2 cellular contexts compared by ENCODE assay signal in the genomic region with DNA sequence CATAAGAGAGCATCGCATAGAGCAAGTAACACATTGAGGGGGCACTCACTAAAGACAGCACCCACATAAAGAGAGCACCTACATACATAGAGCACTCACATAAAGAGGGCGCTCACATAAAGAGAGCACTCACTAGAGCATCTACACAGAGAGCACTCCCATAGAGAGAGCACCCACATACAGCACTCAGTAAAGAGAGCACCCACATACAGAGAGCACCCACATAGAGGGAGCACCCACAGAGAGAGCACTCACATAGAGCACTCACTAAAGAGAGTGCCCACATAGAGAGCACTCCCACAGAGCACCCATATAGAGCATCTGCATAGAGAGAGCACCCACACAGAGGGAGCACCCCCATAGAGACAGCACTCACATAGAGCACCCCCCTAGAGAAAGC.
TF ChIP-seq lines count a peak whose summit lies in the region.

No MANE protein-coding gene starts in this region.

TF ChIP-seq in GM23338, 12 proteins besides CTCF, POLR2A, EP300 and RAD21 (continued from another document):
- TF ChIP-seq, protein P1, sequence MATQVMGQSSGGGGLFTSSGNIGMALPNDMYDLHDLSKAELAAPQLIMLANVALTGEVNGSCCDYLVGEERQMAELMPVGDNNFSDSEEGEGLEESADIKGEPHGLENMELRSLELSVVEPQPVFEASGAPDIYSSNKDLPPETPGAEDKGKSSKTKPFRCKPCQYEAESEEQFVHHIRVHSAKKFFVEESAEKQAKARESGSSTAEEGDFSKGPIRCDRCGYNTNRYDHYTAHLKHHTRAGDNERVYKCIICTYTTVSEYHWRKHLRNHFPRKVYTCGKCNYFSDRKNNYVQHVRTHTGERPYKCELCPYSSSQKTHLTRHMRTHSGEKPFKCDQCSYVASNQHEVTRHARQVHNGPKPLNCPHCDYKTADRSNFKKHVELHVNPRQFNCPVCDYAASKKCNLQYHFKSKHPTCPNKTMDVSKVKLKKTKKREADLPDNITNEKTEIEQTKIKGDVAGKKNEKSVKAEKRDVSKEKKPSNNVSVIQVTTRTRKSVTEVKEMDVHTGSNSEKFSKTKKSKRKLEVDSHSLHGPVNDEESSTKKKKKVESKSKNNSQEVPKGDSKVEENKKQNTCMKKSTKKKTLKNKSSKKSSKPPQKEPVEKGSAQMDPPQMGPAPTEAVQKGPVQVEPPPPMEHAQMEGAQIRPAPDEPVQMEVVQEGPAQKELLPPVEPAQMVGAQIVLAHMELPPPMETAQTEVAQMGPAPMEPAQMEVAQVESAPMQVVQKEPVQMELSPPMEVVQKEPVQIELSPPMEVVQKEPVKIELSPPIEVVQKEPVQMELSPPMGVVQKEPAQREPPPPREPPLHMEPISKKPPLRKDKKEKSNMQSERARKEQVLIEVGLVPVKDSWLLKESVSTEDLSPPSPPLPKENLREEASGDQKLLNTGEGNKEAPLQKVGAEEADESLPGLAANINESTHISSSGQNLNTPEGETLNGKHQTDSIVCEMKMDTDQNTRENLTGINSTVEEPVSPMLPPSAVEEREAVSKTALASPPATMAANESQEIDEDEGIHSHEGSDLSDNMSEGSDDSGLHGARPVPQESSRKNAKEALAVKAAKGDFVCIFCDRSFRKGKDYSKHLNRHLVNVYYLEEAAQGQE (IDR thresholded peaks at IDR 0.05; ENCODE audit: unreplicated experiment) = no peak
- TF ChIP-seq CREB1 (CRISPR knock-in tag; IDR thresholded peaks at IDR 0.05; ENCODE audit: low read depth) (no peak), ZNF331 (CRISPR knock-in tag; IDR thresholded peaks at IDR 0.05; ENCODE audit: low read depth) (no peak), JUNB (IDR thresholded peaks at IDR 0.05; ENCODE audit: unreplicated experiment) (no peak), EZH2 (IDR thresholded peaks at IDR 0.05; ENCODE audit: low read depth, unreplicated experiment) (no peak), EZH2phosphoT487 (IDR thresholded peaks at IDR 0.05; ENCODE audit: unreplicated experiment) (no peak)
- TF ChIP-seq, protein P2, sequence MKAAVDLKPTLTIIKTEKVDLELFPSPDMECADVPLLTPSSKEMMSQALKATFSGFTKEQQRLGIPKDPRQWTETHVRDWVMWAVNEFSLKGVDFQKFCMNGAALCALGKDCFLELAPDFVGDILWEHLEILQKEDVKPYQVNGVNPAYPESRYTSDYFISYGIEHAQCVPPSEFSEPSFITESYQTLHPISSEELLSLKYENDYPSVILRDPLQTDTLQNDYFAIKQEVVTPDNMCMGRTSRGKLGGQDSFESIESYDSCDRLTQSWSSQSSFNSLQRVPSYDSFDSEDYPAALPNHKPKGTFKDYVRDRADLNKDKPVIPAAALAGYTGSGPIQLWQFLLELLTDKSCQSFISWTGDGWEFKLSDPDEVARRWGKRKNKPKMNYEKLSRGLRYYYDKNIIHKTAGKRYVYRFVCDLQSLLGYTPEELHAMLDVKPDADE (IDR thresholded peaks at IDR 0.05) = no peak
- TF ChIP-seq, protein P3, sequence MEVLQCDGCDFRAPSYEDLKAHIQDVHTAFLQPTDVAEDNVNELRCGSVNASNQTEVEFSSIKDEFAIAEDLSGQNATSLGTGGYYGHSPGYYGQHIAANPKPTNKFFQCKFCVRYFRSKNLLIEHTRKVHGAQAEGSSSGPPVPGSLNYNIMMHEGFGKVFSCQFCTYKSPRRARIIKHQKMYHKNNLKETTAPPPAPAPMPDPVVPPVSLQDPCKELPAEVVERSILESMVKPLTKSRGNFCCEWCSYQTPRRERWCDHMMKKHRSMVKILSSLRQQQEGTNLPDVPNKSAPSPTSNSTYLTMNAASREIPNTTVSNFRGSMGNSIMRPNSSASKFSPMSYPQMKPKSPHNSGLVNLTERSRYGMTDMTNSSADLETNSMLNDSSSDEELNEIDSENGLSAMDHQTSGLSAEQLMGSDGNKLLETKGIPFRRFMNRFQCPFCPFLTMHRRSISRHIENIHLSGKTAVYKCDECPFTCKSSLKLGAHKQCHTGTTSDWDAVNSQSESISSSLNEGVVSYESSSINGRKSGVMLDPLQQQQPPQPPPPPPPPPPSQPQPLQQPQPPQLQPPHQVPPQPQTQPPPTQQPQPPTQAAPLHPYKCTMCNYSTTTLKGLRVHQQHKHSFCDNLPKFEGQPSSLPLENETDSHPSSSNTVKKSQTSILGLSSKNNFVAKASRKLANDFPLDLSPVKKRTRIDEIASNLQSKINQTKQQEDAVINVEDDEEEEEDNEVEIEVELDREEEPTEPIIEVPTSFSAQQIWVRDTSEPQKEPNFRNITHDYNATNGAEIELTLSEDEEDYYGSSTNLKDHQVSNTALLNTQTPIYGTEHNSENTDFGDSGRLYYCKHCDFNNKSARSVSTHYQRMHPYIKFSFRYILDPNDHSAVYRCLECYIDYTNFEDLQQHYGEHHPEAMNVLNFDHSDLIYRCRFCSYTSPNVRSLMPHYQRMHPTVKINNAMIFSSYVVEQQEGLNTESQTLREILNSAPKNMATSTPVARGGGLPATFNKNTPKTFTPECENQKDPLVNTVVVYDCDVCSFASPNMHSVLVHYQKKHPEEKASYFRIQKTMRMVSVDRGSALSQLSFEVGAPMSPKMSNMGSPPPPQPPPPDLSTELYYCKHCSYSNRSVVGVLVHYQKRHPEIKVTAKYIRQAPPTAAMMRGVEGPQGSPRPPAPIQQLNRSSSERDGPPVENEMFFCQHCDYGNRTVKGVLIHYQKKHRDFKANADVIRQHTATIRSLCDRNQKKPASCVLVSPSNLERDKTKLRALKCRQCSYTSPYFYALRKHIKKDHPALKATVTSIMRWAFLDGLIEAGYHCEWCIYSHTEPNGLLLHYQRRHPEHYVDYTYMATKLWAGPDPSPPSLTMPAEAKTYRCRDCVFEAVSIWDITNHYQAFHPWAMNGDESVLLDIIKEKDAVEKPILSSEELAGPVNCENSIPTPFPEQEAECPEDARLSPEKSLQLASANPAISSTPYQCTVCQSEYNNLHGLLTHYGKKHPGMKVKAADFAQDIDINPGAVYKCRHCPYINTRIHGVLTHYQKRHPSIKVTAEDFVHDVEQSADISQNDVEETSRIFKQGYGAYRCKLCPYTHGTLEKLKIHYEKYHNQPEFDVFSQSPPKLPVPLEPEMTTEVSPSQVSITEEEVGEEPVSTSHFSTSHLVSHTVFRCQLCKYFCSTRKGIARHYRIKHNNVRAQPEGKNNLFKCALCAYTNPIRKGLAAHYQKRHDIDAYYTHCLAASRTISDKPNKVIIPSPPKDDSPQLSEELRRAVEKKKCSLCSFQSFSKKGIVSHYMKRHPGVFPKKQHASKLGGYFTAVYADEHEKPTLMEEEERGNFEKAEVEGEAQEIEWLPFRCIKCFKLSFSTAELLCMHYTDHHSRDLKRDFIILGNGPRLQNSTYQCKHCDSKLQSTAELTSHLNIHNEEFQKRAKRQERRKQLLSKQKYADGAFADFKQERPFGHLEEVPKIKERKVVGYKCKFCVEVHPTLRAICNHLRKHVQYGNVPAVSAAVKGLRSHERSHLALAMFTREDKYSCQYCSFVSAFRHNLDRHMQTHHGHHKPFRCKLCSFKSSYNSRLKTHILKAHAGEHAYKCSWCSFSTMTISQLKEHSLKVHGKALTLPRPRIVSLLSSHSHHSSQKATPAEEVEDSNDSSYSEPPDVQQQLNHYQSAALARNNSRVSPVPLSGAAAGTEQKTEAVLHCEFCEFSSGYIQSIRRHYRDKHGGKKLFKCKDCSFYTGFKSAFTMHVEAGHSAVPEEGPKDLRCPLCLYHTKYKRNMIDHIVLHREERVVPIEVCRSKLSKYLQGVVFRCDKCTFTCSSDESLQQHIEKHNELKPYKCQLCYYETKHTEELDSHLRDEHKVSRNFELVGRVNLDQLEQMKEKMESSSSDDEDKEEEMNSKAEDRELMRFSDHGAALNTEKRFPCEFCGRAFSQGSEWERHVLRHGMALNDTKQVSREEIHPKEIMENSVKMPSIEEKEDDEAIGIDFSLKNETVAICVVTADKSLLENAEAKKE (CRISPR knock-in tag; IDR thresholded peaks at IDR 0.05) = no peak

TF ChIP-seq in WTC11, 78 proteins besides CTCF, POLR2A, EP300 and RAD21:
- TF ChIP-seq, protein P4, sequence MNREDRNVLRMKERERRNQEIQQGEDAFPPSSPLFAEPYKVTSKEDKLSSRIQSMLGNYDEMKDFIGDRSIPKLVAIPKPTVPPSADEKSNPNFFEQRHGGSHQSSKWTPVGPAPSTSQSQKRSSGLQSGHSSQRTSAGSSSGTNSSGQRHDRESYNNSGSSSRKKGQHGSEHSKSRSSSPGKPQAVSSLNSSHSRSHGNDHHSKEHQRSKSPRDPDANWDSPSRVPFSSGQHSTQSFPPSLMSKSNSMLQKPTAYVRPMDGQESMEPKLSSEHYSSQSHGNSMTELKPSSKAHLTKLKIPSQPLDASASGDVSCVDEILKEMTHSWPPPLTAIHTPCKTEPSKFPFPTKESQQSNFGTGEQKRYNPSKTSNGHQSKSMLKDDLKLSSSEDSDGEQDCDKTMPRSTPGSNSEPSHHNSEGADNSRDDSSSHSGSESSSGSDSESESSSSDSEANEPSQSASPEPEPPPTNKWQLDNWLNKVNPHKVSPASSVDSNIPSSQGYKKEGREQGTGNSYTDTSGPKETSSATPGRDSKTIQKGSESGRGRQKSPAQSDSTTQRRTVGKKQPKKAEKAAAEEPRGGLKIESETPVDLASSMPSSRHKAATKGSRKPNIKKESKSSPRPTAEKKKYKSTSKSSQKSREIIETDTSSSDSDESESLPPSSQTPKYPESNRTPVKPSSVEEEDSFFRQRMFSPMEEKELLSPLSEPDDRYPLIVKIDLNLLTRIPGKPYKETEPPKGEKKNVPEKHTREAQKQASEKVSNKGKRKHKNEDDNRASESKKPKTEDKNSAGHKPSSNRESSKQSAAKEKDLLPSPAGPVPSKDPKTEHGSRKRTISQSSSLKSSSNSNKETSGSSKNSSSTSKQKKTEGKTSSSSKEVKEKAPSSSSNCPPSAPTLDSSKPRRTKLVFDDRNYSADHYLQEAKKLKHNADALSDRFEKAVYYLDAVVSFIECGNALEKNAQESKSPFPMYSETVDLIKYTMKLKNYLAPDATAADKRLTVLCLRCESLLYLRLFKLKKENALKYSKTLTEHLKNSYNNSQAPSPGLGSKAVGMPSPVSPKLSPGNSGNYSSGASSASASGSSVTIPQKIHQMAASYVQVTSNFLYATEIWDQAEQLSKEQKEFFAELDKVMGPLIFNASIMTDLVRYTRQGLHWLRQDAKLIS (CRISPR knock-in tag; IDR thresholded peaks at IDR 0.05; ENCODE audit: borderline replicate concordance) = no peak
- TF ChIP-seq, protein P5, sequence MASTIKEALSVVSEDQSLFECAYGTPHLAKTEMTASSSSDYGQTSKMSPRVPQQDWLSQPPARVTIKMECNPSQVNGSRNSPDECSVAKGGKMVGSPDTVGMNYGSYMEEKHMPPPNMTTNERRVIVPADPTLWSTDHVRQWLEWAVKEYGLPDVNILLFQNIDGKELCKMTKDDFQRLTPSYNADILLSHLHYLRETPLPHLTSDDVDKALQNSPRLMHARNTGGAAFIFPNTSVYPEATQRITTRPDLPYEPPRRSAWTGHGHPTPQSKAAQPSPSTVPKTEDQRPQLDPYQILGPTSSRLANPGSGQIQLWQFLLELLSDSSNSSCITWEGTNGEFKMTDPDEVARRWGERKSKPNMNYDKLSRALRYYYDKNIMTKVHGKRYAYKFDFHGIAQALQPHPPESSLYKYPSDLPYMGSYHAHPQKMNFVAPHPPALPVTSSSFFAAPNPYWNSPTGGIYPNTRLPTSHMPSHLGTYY (CRISPR knock-in tag; IDR thresholded peaks at IDR 0.05) = no peak
- no peak for TF ChIP-seq ZNF317 (CRISPR knock-in tag; IDR thresholded peaks at IDR 0.05; ENCODE audit: borderline replicate concordance, low read depth)
- TF ChIP-seq ZNF232 (CRISPR knock-in tag; IDR thresholded peaks at IDR 0.05) = no peak
- no peak for TF ChIP-seq FOXJ3 (CRISPR knock-in tag; IDR thresholded peaks at IDR 0.05; ENCODE audit: borderline replicate concordance)
- TF ChIP-seq RELA (CRISPR knock-in tag; IDR thresholded peaks at IDR 0.05; ENCODE audit: borderline replicate concordance) = no peak
- TF ChIP-seq NR2C2 (CRISPR knock-in tag; IDR thresholded peaks at IDR 0.05) = no peak
- TF ChIP-seq, protein P6, sequence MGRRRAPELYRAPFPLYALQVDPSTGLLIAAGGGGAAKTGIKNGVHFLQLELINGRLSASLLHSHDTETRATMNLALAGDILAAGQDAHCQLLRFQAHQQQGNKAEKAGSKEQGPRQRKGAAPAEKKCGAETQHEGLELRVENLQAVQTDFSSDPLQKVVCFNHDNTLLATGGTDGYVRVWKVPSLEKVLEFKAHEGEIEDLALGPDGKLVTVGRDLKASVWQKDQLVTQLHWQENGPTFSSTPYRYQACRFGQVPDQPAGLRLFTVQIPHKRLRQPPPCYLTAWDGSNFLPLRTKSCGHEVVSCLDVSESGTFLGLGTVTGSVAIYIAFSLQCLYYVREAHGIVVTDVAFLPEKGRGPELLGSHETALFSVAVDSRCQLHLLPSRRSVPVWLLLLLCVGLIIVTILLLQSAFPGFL (CRISPR knock-in tag; IDR thresholded peaks at IDR 0.05; ENCODE audit: borderline replicate concordance) = no peak
- TF ChIP-seq IRF2 (CRISPR knock-in tag; IDR thresholded peaks at IDR 0.05; ENCODE audit: borderline replicate concordance, low read depth) = no peak
- TF ChIP-seq, protein P7, sequence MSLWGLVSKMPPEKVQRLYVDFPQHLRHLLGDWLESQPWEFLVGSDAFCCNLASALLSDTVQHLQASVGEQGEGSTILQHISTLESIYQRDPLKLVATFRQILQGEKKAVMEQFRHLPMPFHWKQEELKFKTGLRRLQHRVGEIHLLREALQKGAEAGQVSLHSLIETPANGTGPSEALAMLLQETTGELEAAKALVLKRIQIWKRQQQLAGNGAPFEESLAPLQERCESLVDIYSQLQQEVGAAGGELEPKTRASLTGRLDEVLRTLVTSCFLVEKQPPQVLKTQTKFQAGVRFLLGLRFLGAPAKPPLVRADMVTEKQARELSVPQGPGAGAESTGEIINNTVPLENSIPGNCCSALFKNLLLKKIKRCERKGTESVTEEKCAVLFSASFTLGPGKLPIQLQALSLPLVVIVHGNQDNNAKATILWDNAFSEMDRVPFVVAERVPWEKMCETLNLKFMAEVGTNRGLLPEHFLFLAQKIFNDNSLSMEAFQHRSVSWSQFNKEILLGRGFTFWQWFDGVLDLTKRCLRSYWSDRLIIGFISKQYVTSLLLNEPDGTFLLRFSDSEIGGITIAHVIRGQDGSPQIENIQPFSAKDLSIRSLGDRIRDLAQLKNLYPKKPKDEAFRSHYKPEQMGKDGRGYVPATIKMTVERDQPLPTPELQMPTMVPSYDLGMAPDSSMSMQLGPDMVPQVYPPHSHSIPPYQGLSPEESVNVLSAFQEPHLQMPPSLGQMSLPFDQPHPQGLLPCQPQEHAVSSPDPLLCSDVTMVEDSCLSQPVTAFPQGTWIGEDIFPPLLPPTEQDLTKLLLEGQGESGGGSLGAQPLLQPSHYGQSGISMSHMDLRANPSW (CRISPR knock-in tag; conservative IDR thresholded peaks at IDR 0.05; ENCODE audit: low read depth) = no peak
- no peak for TF ChIP-seq ETV6 (CRISPR knock-in tag; IDR thresholded peaks at IDR 0.05)
- TF ChIP-seq, protein P8, sequence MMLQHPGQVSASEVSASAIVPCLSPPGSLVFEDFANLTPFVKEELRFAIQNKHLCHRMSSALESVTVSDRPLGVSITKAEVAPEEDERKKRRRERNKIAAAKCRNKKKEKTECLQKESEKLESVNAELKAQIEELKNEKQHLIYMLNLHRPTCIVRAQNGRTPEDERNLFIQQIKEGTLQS (CRISPR knock-in tag; conservative IDR thresholded peaks at IDR 0.05) = no peak
- no peak for TF ChIP-seq ZNF219 (CRISPR knock-in tag; IDR thresholded peaks at IDR 0.05; ENCODE audit: borderline replicate concordance)
- TF ChIP-seq, protein P9, sequence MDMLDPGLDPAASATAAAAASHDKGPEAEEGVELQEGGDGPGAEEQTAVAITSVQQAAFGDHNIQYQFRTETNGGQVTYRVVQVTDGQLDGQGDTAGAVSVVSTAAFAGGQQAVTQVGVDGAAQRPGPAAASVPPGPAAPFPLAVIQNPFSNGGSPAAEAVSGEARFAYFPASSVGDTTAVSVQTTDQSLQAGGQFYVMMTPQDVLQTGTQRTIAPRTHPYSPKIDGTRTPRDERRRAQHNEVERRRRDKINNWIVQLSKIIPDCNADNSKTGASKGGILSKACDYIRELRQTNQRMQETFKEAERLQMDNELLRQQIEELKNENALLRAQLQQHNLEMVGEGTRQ (CRISPR knock-in tag; IDR thresholded peaks at IDR 0.05) = no peak
- TF ChIP-seq GTF2I (CRISPR knock-in tag; conservative IDR thresholded peaks at IDR 0.05) = no peak
- no peak for TF ChIP-seq GRHL2 (CRISPR knock-in tag; IDR thresholded peaks at IDR 0.05; ENCODE audit: insufficient replicate concordance, severe bottlenecking)
- no peak for TF ChIP-seq TP53 (CRISPR knock-in tag; IDR thresholded peaks at IDR 0.05)
- TF ChIP-seq MXD4 (CRISPR knock-in tag; IDR thresholded peaks at IDR 0.05; ENCODE audit: borderline replicate concordance) = no peak
- TF ChIP-seq SMAD4 (CRISPR knock-in tag; IDR thresholded peaks at IDR 0.05) = no peak
- TF ChIP-seq NFYB (CRISPR knock-in tag; conservative IDR thresholded peaks at IDR 0.05; ENCODE audit: low read depth) = no peak
